In the genomic region with DNA sequence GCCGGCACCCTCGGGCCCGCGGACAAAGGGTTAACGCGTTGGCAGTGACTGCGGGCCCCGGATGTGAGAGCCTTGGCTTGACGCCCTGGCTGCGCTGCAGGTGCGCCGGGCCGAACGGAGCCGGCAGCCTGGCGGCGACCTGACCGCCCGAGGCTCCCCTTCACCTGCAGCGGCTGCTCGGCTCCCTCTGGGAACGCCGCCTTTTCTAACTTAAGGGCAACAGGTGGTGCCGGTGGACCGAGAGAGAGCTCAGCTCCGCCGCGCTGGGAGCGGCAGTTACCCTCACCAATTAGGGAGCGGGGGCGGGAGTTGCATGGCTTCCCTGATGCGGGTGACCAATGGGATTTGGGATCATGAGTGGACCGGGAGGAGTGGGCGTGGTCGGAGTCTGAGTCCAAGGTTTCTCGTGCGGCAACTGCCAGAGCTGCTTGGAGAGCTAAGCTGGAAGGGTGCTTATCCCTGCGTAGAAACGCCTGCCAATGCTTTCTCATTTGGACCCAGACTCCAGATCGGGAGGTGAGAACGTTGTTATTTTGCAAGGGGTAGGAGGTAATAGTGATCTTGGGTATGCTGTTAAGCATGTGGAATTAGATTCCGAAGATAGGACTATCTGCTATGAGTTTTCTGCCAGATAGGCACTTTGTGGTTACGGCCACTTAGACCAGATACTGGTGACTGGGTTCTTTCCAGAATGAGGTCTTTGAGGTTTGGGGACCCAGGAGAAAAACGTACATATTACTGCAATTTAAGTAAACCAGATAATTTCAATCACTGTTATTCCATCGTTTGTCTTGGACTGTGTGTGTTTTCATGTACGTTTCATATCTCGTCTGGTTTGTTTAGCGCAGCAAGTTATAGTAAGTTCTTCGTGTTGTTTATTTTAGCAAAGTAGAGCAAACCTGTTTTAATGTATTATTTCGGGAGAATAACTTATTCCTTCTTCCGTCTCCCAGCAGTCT, we compare ENCODE assay signal across 8 cellular contexts. TPM values are rescaled to one million over a fixed set of nuclear protein-coding genes. Genes with fewer than 3 reads are reported as not detected.
DNase-seq lines count a peak whose midpoint lies in the region; TF ChIP-seq lines count a peak whose summit lies in the region.

A gene with protein sequence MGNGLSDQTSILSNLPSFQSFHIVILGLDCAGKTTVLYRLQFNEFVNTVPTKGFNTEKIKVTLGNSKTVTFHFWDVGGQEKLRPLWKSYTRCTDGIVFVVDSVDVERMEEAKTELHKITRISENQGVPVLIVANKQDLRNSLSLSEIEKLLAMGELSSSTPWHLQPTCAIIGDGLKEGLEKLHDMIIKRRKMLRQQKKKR (plus strand): TSS at position 421 of the 959 bp plus-strand sequence. CDS start 622 bp downstream, outside the sequence.

- H3K27ac Mint-ChIP-seq in HFFc6, result peak within 1 kb of the TSS; percentile 51
- H3K27ac Mint-ChIP-seq in activated naive CD8-positive, alpha-beta T cell, result peak within 1 kb of the TSS; percentile 89

- peaks cover 48% of the 10 kb centered on the region for H3K4me1 Mint-ChIP-seq in HFFc6 (ENCODE audit: low read depth)
- H3K4me1 Mint-ChIP-seq in activated naive CD8-positive, alpha-beta T cell (ENCODE audit: low read depth), result peaks cover 35% of the 10 kb centered on the region

- DNase-seq in GM04503 (ENCODE audit: low read depth) (peak; percentile 75), HFFc6 (peak; percentile 97), NB4 (ENCODE audit: low read depth) (peak; percentile 99), SKM-1 (lab: John Stamatoyannopoulos, UW; ENCODE audit: unreplicated experiment) (peak; percentile 95), glomerular endothelial cell (ENCODE audit: extremely low read depth, low read depth, low spot score) (peak; percentile 97), nucleus accumbens (lab: John Stamatoyannopoulos, UW) (peak; percentile 77 to 99 (median 96)), superior temporal gyrus (ENCODE audit: extremely low spot score) (peak; percentile 99)

- peak; percentile 94 for TF ChIP-seq POLR2A in NB4 (IDR thresholded peaks at IDR 0.05; ENCODE audit: extremely low read depth, insufficient read length)

- peak within 1 kb of the TSS; percentile 95 for H3K4me3 ChIP-seq in NB4 (ENCODE audit: low read depth, low read length)

- no peaks in the 10 kb centered on the region for H3K9me3 Mint-ChIP-seq in HFFc6
- no peaks in the 10 kb centered on the region for H3K9me3 Mint-ChIP-seq in activated naive CD8-positive, alpha-beta T cell (ENCODE audit: low read depth)

- no peak for TF ChIP-seq CTCF in HFFc6 (IDR thresholded peaks at IDR 0.05)
- peak; percentile 7 for TF ChIP-seq CTCF in NB4 (IDR thresholded peaks at IDR 0.05; ENCODE audit: low read depth, low read length)

- no peaks in the 10 kb centered on the region for H3K27me3 Mint-ChIP-seq in HFFc6 (ENCODE audit: insufficient read depth)
- no peaks in the 10 kb centered on the region for H3K27me3 Mint-ChIP-seq in activated naive CD8-positive, alpha-beta T cell

- peak within 1 kb of the TSS; percentile 90 for H3K4me3 Mint-ChIP-seq in HFFc6
- H3K4me3 Mint-ChIP-seq in activated naive CD8-positive, alpha-beta T cell, result peak within 1 kb of the TSS; percentile 95

- H3K36me3 Mint-ChIP-seq in HFFc6 (ENCODE audit: low read depth), result peaks cover 19% of the 10 kb centered on the region
- H3K36me3 Mint-ChIP-seq in activated naive CD8-positive, alpha-beta T cell, result no peaks in the 10 kb centered on the region

RNA-seq across cellular contexts. Expression of the gene that starts here (rescaled TPM):
- total RNA-seq in HFFc6 (2021; fragmentation: NEBNext Ultra II Directional; extraction: Animal tissue kit (Norgen Biotek cat#: 25700)), result 10 to 100 TPM; 12.5 to 15.5 (median 14.7) TPM
- 14.1 and 29.1 TPM in 2 replicates for total RNA-seq in glomerular endothelial cell

Comparison
In these comparisons a context has a peak if more than half of its experiments do, and no peak if none do; other contexts are left out.
1. Peak in every context shown above with its lines: DNase-seq and H3K4me3 ChIP-seq.